In the genomic region with DNA sequence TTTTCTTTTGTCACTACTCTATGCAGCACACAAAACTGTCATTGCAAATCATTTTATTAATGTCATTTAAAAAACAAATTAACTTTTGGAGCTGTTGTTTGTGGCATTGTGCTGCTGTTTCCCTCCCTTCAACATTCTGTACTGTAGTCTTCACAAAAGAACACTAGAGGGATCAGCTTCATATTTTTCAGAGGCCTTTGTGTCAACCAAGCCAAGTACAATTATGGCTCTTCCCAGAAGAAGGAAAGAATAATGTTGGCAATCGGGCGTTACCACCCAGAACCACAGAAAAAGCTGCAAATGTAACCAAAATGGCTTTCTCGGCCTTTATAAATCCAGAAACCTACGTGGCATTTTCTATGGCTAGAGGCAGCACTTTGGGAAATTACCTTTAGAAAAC, we compare ENCODE assay signal across 9 cellular contexts.
DNase-seq lines count a peak whose midpoint lies in the region; FAIRE-seq and TF ChIP-seq lines count a peak whose summit lies in the region.
"Had no signal": no experiment of that assay in that cellular context is flagged by ENCODE, and none has a peak within 500 bp of the region (broad histone marks: within the 10 kb centered on the region; RNA-seq: fewer than 3 reads in every experiment).

No MANE protein-coding gene starts in this region.

- H4K20me1 ChIP-seq in endothelial cell of umbilical vein (replicated peaks; ENCODE audit: control insufficient read depth, extremely low read depth, insufficient read depth, low read length) (no peaks in the 10 kb centered on the region), osteoblast (ENCODE audit: insufficient read depth, low read length) (no peaks in the 10 kb centered on the region), OCI-LY7 (ENCODE audit: insufficient read depth, low read length) (no peaks in the 10 kb centered on the region; the same call in 1 of the 2 replicates)

- no peak overlapping the region for H3K27ac Mint-ChIP-seq in Caco-2 (ENCODE audit: unreplicated experiment)
- no peak overlapping the region for H3K27ac Mint-ChIP-seq in activated naive CD4-positive, alpha-beta T cell treated with anti-CD3 and anti-CD28 coated beads for 36 hours

- DNase-seq in Caco-2 (peak in 1 of 2 experiments; percentile 6), NCI-H446 treated with DMSO at 0.1 percent for 48 hours (lab: John Stamatoyannopoulos, UW) (peak; percentile 45), endothelial cell of umbilical vein (ENCODE audit: low read depth, low spot score) (peak; percentile 75), osteoblast (ENCODE audit: insufficient read length, low spot score, missing footprints) (peak; percentile 71), OCI-LY7 (ENCODE audit: low spot score) (no peak)
- no peak for DNase-seq in stimulated activated CD4-positive, alpha-beta T cell treated with anti-CD3 and anti-CD28 coated beads, Interleukin-4, amount 100 ng/mL, for 4 hours
- no peak for DNase-seq in activated naive CD4-positive, alpha-beta T cell treated with anti-CD3 and anti-CD28 coated beads for 36 hours
- no peak for DNase-seq in activated T-cell treated with anti-CD3 and anti-CD28 coated beads, Interleukin-2, amount 50 U/mL, for 1 hour

- H3K27me3 ChIP-seq in Caco-2 (replicated peaks; ENCODE audit: control insufficient read depth, insufficient read depth, low read length) (no peaks in the 10 kb centered on the region), endothelial cell of umbilical vein (ENCODE audit: control insufficient read depth in 2 of 2, insufficient read depth in 2 of 2, low read length in 2 of 2) (no peaks in the 10 kb centered on the region), osteoblast (ENCODE audit: insufficient read depth, low read length) (no peaks in the 10 kb centered on the region)

- H3K4me2 ChIP-seq in endothelial cell of umbilical vein (ENCODE audit: insufficient read depth, low read length), result no peak overlapping the region
- peak overlapping the region; percentile 81 for H3K4me2 ChIP-seq in osteoblast (ENCODE audit: insufficient read depth, low read length)
- no peak overlapping the region for H3K4me2 ChIP-seq in OCI-LY7 (ENCODE audit: low read length)

- intact Hi-C loops in Caco-2 (cut with micrococcal nuclease; ENCODE audit: unreplicated experiment) (loop anchor here (1.0 to 10.0 kb wide), 2 partner anchors 99 to 1179 kb away; no protein-coding TSS in a partner anchor), endothelial cell of umbilical vein (cut with micrococcal nuclease) (loop anchor here (1.0 to 10.0 kb wide), 3 partner anchors 99 to 749 kb away; partner anchors contain the start of gene PPP1R9A), OCI-LY7 (cut with micrococcal nuclease; ENCODE audit: unreplicated experiment) (no loop called here)
- intact Hi-C loops in activated naive CD4-positive, alpha-beta T cell treated with anti-CD3 and anti-CD28 coated beads for 36 hours (cut with micrococcal nuclease), result no loop called here

- no peaks in the 10 kb centered on the region for H3K9me2 ChIP-seq in OCI-LY7 (ENCODE audit: insufficient read depth, low read length)

- FAIRE-seq in endothelial cell of umbilical vein (lab: Jason Lieb, UNC), result peak; percentile 73
- FAIRE-seq: GM12878 had no signal

- BruUV-seq in Caco-2 (replicated peaks; lab: Mats Ljungman, UMichigan), result no TSS peak
- no TSS peak for BruUV-seq in endothelial cell of umbilical vein (replicated peaks; lab: Mats Ljungman, UMichigan)
- BruUV-seq in OCI-LY7 (replicated peaks; lab: Mats Ljungman, UMichigan), result no TSS peak

- H3K9me1 ChIP-seq in endothelial cell of umbilical vein (replicated peaks; ENCODE audit: control insufficient read depth, extremely low read depth, insufficient read depth, low read length), result no peaks in the 10 kb centered on the region

- peaks cover 11% of the 10 kb centered on the region for H3K4me1 ChIP-seq in Caco-2
- peaks cover 2% of the 10 kb centered on the region for H3K4me1 ChIP-seq in endothelial cell of umbilical vein (ENCODE audit: control insufficient read depth, extremely low read depth, insufficient read depth, low read length)
- H3K4me1 ChIP-seq in osteoblast (ENCODE audit: insufficient read depth, low read length), result peaks cover 53% of the 10 kb centered on the region
- no peaks in the 10 kb centered on the region for H3K4me1 ChIP-seq in OCI-LY7 (ENCODE audit: insufficient read depth, low read length, poor library complexity, severe bottlenecking)

- POLR2A ChIA-PET in Caco-2 (lab: Charles Lee) (no interaction called here), endothelial cell of umbilical vein (lab: Charles Lee) (interaction anchor here (1.2 to 1.6 kb wide), 2 partner anchors 80 to 100 kb away, joined by 4 to 5 read pairs; no protein-coding TSS in a partner anchor), OCI-LY7 (lab: Charles Lee) (interaction anchor here (1.5 kb wide), 1 partner anchor 90 kb away, joined by 6 read pairs; no protein-coding TSS in a partner anchor)

- H2AFZ ChIP-seq in endothelial cell of umbilical vein (ENCODE audit: low read depth, low read length) (peak overlapping the region; percentile 62), osteoblast (ENCODE audit: low read length) (peak overlapping the region; percentile 77), OCI-LY7 (ENCODE audit: low read length) (no peak overlapping the region)

- TF ChIP-seq CTCF in Caco-2 (IDR thresholded peaks at IDR 0.05; ENCODE audit: insufficient read depth in 1 of 2, low read depth in 1 of 2, low read length in 1 of 2, severe bottlenecking in 1 of 2, unreplicated experiment in 1 of 2) (peak; percentile 30 to 57), endothelial cell of umbilical vein (IDR thresholded peaks at IDR 0.05; ENCODE audit: extremely low read depth in 1 of 2, insufficient read depth in 1 of 2, low read depth in 1 of 2, low read length in 2 of 2) (peak; percentile 35 to 50), osteoblast (IDR thresholded peaks at IDR 0.05; ENCODE audit: extremely low read depth, low read depth, low read length) (peak; percentile 74), OCI-LY7 (conservative IDR thresholded peaks at IDR 0.05; ENCODE audit: low read length) (no peak)

- H3K9ac ChIP-seq in endothelial cell of umbilical vein (replicated peaks; ENCODE audit: extremely low read depth, insufficient read depth, low read length), result no peak overlapping the region

- no peaks in the 10 kb centered on the region for H3K9me3 Mint-ChIP-seq in Caco-2 (ENCODE audit: unreplicated experiment)
- no peaks in the 10 kb centered on the region for H3K9me3 Mint-ChIP-seq in activated naive CD4-positive, alpha-beta T cell treated with anti-CD3 and anti-CD28 coated beads for 36 hours

- TF ChIP-seq POLR2A in endothelial cell of umbilical vein (IDR thresholded peaks at IDR 0.05; ENCODE audit: low read depth, low read length), result no peak

- dilution Hi-C loops in endothelial cell of umbilical vein (cut with MboI; ENCODE audit: extremely low pct_ligation_motif_present, low sequenced_read_pairs), result loop anchor here (25.0 kb wide), 1 partner anchor 141 kb away; no protein-coding TSS in a partner anchor

- no peaks in the 10 kb centered on the region for H3K9me3 ChIP-seq in Caco-2
- H3K9me3 ChIP-seq in endothelial cell of umbilical vein (replicated peaks; ENCODE audit: control insufficient read depth, insufficient read depth, low read length), result no peaks in the 10 kb centered on the region
- H3K9me3 ChIP-seq in osteoblast (ENCODE audit: low read depth, low read length), result no peaks in the 10 kb centered on the region
- H3K9me3 ChIP-seq in OCI-LY7 (ENCODE audit: low read length), result no peaks in the 10 kb centered on the region

- H3K27me3 Mint-ChIP-seq in Caco-2 (ENCODE audit: insufficient read depth, unreplicated experiment), result peaks cover 5% of the 10 kb centered on the region
- peaks cover 13% of the 10 kb centered on the region for H3K27me3 Mint-ChIP-seq in activated naive CD4-positive, alpha-beta T cell treated with anti-CD3 and anti-CD28 coated beads for 36 hours (ENCODE audit: low read depth)

- peaks cover 6% of the 10 kb centered on the region for H3K4me1 Mint-ChIP-seq in Caco-2 (ENCODE audit: low read depth, unreplicated experiment)
- H3K4me1 Mint-ChIP-seq in activated naive CD4-positive, alpha-beta T cell treated with anti-CD3 and anti-CD28 coated beads for 36 hours (ENCODE audit: low read depth), result no peaks in the 10 kb centered on the region

- H3K4me3 ChIP-seq in Caco-2 (ENCODE audit: low read depth, low read length) (no peak overlapping the region), endothelial cell of umbilical vein (replicated peaks in 1 of 3; ENCODE audit: insufficient read depth in 1 of 3, low read depth in 1 of 3, low read length in 3 of 3) (no peak overlapping the region), osteoblast (ENCODE audit: insufficient read depth, low read length) (peak overlapping the region; percentile 56), OCI-LY7 (ENCODE audit: low read depth, low read length, poor library complexity, severe bottlenecking) (no peak overlapping the region)
- H3K4me3 ChIP-seq: GM12878 had no signal

- no peaks in the 10 kb centered on the region for H3K36me3 Mint-ChIP-seq in Caco-2 (ENCODE audit: insufficient read depth, unreplicated experiment)
- H3K36me3 Mint-ChIP-seq in activated naive CD4-positive, alpha-beta T cell treated with anti-CD3 and anti-CD28 coated beads for 36 hours (ENCODE audit: low read depth), result no peaks in the 10 kb centered on the region

- no peak overlapping the region for H3K27ac ChIP-seq in endothelial cell of umbilical vein (ENCODE audit: insufficient read depth, low read depth, low read length)
- peak overlapping the region; percentile 98 for H3K27ac ChIP-seq in osteoblast (ENCODE audit: low read depth, low read length)
- H3K27ac ChIP-seq in OCI-LY7 (ENCODE audit: low read depth, low read length, poor library complexity, severe bottlenecking), result no peak overlapping the region

- CTCF ChIA-PET in Caco-2 (lab: Charles Lee), result interaction anchor here (0.8 to 5.3 kb wide), 2 partner anchors 50 to 99 kb away, joined by 3 to 56 read pairs; partner anchors contain the start of gene COL1A2
- CTCF ChIA-PET in endothelial cell of umbilical vein (lab: Charles Lee), result interaction anchor here (0.6 to 16.7 kb wide), 45 partner anchors 8 to 1181 kb away, joined by 3 to 868 read pairs (median 5); partner anchors contain the start of gene COL1A2
- CTCF ChIA-PET in activated naive CD4-positive, alpha-beta T cell treated with anti-CD3 and anti-CD28 coated beads for 36 hours (lab: Charles Lee), result no interaction called here
- CTCF ChIA-PET in OCI-LY7 (lab: Charles Lee; ENCODE audit: unreplicated experiment), result no interaction called here

- H3K79me2 ChIP-seq in endothelial cell of umbilical vein (ENCODE audit: control insufficient read depth, insufficient read depth, low read length) (no peaks in the 10 kb centered on the region), osteoblast (ENCODE audit: insufficient read depth, low read length) (peaks cover 22% of the 10 kb centered on the region), OCI-LY7 (ENCODE audit: insufficient read depth, low read depth, low read length) (no peaks in the 10 kb centered on the region)

- H3K4me3 Mint-ChIP-seq in Caco-2 (ENCODE audit: unreplicated experiment), result no peak overlapping the region
- no peak overlapping the region for H3K4me3 Mint-ChIP-seq in activated naive CD4-positive, alpha-beta T cell treated with anti-CD3 and anti-CD28 coated beads for 36 hours

- H3K36me3 ChIP-seq in Caco-2 (ENCODE audit: control insufficient read depth, insufficient read depth, low read length), result no peaks in the 10 kb centered on the region
- no peaks in the 10 kb centered on the region for H3K36me3 ChIP-seq in endothelial cell of umbilical vein (ENCODE audit: control insufficient read depth in 2 of 2, extremely low read depth in 1 of 2, insufficient read depth in 2 of 2, low read length in 2 of 2)
- H3K36me3 ChIP-seq in osteoblast (ENCODE audit: insufficient read depth, low read length), result no peaks in the 10 kb centered on the region
- no peaks in the 10 kb centered on the region for H3K36me3 ChIP-seq in OCI-LY7 (ENCODE audit: insufficient read depth, low read length)

Comparison
In these comparisons a context has a peak if more than half of its experiments do, and no peak if none do; other contexts are left out.
1. DNase-seq: peak in NCI-H446 treated with DMSO at 0.1 percent for 48 hours (single experiment), endothelial cell of umbilical vein (single experiment) and osteoblast (single experiment); none in stimulated activated CD4-positive, alpha-beta T cell treated with anti-CD3 and anti-CD28 coated beads, Interleukin-4, amount 100 ng/mL, for 4 hours (0 of 2), activated naive CD4-positive, alpha-beta T cell treated with anti-CD3 and anti-CD28 coated beads for 36 hours (single experiment), OCI-LY7 (single experiment) and activated T-cell treated with anti-CD3 and anti-CD28 coated beads, Interleukin-2, amount 50 U/mL, for 1 hour (single experiment).
2. CTCF ChIA-PET loops: an anchor here in Caco-2 (0.8 to 5.3 kb wide) and endothelial cell of umbilical vein (0.6 to 16.7 kb wide); none called in activated naive CD4-positive, alpha-beta T cell treated with anti-CD3 and anti-CD28 coated beads for 36 hours and OCI-LY7.
3. intact Hi-C loops: an anchor here in Caco-2 (1.0 to 10.0 kb wide) and endothelial cell of umbilical vein (1.0 to 10.0 kb wide); none called in activated naive CD4-positive, alpha-beta T cell treated with anti-CD3 and anti-CD28 coated beads for 36 hours and OCI-LY7.